Comparison of ENCODE assay signal across 17 cellular contexts in genomic region chr3:61522629-61523028, GRCh38. TPM values are rescaled to one million over a fixed set of nuclear protein-coding genes. Genes with fewer than 3 reads are reported as not detected.
"Had no signal": no experiment of that assay in that cellular context is flagged by ENCODE, and none has a peak within 500 bp of the region (broad histone marks: within the 10 kb centered on the region; RNA-seq: fewer than 3 reads in every experiment).

No MANE protein-coding gene starts in this region.

- H3K27me3 ChIP-seq: adrenal gland, esophagus squamous epithelium, hepatocyte, suprapubic skin had no signal

- H3K9me3 ChIP-seq: adrenal gland, esophagus squamous epithelium, mucosa of descending colon, suprapubic skin had no signal

- H3K4me1 ChIP-seq: esophagus squamous epithelium, suprapubic skin had no signal

- ATAC-seq: activated T-helper 17 cell treated with anti-CD3 and anti-CD28 coated beads, Interleukin-2, amount 50 U/mL, for 72 hours; left lobe of liver; mucosa of descending colon; naive thymus-derived CD4-positive, alpha-beta T cell had no signal

- H3K79me2 ChIP-seq: hepatocyte had no signal

- DNase-seq: activated CD4-positive, CD25-positive, alpha-beta regulatory T cell; activated T-cell treated with anti-CD3 and anti-CD28 coated beads for 4 hours; adrenal gland; esophagus squamous epithelium; mucosa of descending colon; naive thymus-derived CD4-positive, alpha-beta T cell; nucleus accumbens; stimulated activated CD4-positive, alpha-beta T cell treated with anti-CD3 and anti-CD28 coated beads, Interleukin-15, amount 100 ng/mL, for 24 hours; stimulated activated CD4-positive, alpha-beta T cell treated with anti-CD3 and anti-CD28 coated beads, Interleukin-4, amount 100 ng/mL, for 4 hours; stimulated activated CD8-positive, alpha-beta memory T cell treated with anti-CD3 and anti-CD28 coated beads, Interleukin-4, amount 100 ng/mL, for 48 hours; SW 1271; trophoblast cell had no signal

- H3K4me2 ChIP-seq: hepatocyte had no signal

- H3K4me3 ChIP-seq: adrenal gland, esophagus squamous epithelium, hepatocyte, mucosa of descending colon, skin epidermis, suprapubic skin had no signal

- H3K27ac ChIP-seq: adrenal gland, esophagus squamous epithelium, hepatocyte, skin epidermis, suprapubic skin had no signal

- H2AFZ ChIP-seq: hepatocyte had no signal

- H3K36me3 ChIP-seq: adrenal gland, esophagus squamous epithelium, suprapubic skin had no signal

RNA-seq across cellular contexts. Expression of gene PTPRG, which starts 38.7 kb away (rescaled TPM):
- total RNA-seq: activated T-helper 17 cell treated with anti-CD3 and anti-CD28 coated beads, Interleukin-2, amount 50 U/mL, for 72 hours had no signal
- polyA plus RNA-seq: naive thymus-derived CD4-positive, alpha-beta T cell had no signal
